23 cellular contexts compared by ENCODE assay signal in the genomic region with DNA sequence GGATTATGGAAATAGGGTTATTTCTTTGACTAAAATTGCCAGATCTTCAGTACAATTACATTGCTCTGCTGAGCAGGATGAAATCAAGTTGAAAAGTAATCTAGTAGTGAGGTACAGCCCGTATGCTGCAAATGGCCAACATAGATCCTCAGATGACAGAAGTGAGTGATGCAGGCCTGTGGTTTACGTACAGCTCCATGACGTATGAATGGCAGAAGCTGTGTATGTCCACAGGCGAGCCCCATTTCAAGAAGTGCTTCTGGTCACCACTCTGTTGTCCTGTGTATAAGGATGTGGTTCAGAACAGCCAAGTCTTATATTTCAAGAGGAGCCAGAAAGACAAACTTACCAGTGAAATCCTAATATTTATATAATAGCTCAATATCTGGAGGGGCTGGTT. TPM values are rescaled to one million over a fixed set of nuclear protein-coding genes. Genes with fewer than 3 reads are reported as not detected.
"Had no signal": no experiment of that assay in that cellular context is flagged by ENCODE, and none has a peak within 500 bp of the region (broad histone marks: within the 10 kb centered on the region; RNA-seq: fewer than 3 reads in every experiment).

No MANE protein-coding gene starts in this region.

- DNase-seq: activated CD8-positive, alpha-beta memory T cell treated with anti-CD3 and anti-CD28 coated beads, Interleukin-2, amount 50 U/mL, for 48 hours; activated naive CD4-positive, alpha-beta T cell; activated naive CD8-positive, alpha-beta T cell treated with anti-CD3 and anti-CD28 coated beads for 36 hours; activated T-cell treated with anti-CD3 and anti-CD28 coated beads, Interleukin-2, amount 50 U/mL, for 4 hours; gastrocnemius medialis; kidney glomerular epithelial cell; left ventricle myocardium inferior; mammary epithelial cell; nephron progenitor cell; nucleus accumbens; right cardiac atrium; stimulated activated CD4-positive, alpha-beta T cell treated with anti-CD3 and anti-CD28 coated beads, Interleukin-1b, Interleukin-23, amount 100 ng/mL, for 48 hours; stomach had no signal

- H3K9ac ChIP-seq: parathyroid adenoma had no signal

- H2AFZ ChIP-seq: parathyroid adenoma had no signal

- H3K27ac ChIP-seq: esophagus muscularis mucosa, gastrocnemius medialis, left ventricle myocardium inferior, parathyroid adenoma, skin epidermis, stomach, suprapubic skin, tibial nerve had no signal

- H3K4me1 ChIP-seq: esophagus muscularis mucosa, gastrocnemius medialis, left ventricle myocardium inferior, parathyroid adenoma, stomach, suprapubic skin, tibial nerve had no signal

- H3K4me3 ChIP-seq: esophagus muscularis mucosa, gastrocnemius medialis, left ventricle myocardium inferior, skin epidermis, stomach, suprapubic skin, tibial nerve had no signal

- H3K27me3 ChIP-seq: esophagus muscularis mucosa, gastrocnemius medialis, stomach, suprapubic skin, tibial nerve had no signal

- H3K79me2 ChIP-seq: parathyroid adenoma had no signal

- FAIRE-seq: astrocyte, colon, urothelium cell line had no signal

- H3K36me3 ChIP-seq: esophagus muscularis mucosa, gastrocnemius medialis, left ventricle myocardium inferior, stomach, suprapubic skin, tibial nerve had no signal

- ATAC-seq: activated T-cell treated with anti-CD3 and anti-CD28 coated beads, Interleukin-2, amount 50 U/mL, for 4 hours; gastrocnemius medialis; right cardiac atrium; stimulated activated effector memory CD8-positive, alpha-beta T cell treated with anti-CD3 and anti-CD28 coated beads, Interleukin-12 subunit alpha, Interleukin-12 subunit beta, amount 100 ng/mL, for 72 hours had no signal

- H3K9me3 ChIP-seq: esophagus muscularis mucosa, gastrocnemius medialis, left ventricle myocardium inferior, stomach, suprapubic skin, tibial nerve had no signal

RNA-seq across cellular contexts. Expression of gene CD86, which starts 9.2 kb away (rescaled TPM):
- total RNA-seq: astrocyte, pulmonary artery endothelial cell had no signal

RNA-seq across cellular contexts. Expression of gene ILDR1, which starts 42.3 kb away (rescaled TPM):
- total RNA-seq: activated naive CD8-positive, alpha-beta T cell treated with anti-CD3 and anti-CD28 coated beads for 36 hours; astrocyte; gastrocnemius medialis; pulmonary artery endothelial cell; right cardiac atrium; tibial nerve had no signal
- polyA plus RNA-seq: right cardiac atrium had no signal
